ENCODE assay signal across 22 cellular contexts in genomic region chr6:4486543-4487319, GRCh38.
DNase-seq lines count a peak whose midpoint lies in the region; ATAC-seq and TF ChIP-seq lines count a peak whose summit lies in the region.
"Had no signal": no experiment of that assay in that cellular context is flagged by ENCODE, and none has a peak within 500 bp of the region (broad histone marks: within the 10 kb centered on the region; RNA-seq: fewer than 3 reads in every experiment).

No MANE protein-coding gene starts in this region.

- no peaks in the 10 kb centered on the region for H3K36me3 ChIP-seq in cardiac muscle cell
- H3K36me3 ChIP-seq in heart left ventricle, result no peaks in the 10 kb centered on the region
- no peaks in the 10 kb centered on the region for H3K36me3 ChIP-seq in upper lobe of right lung
- H3K36me3 ChIP-seq: neural progenitor cell had no signal

- intact Hi-C loops in heart left ventricle (cut with DNase I) (loop anchor here in 1 of 10 donors (10.0 kb wide), 1 partner anchor 448 kb away; no protein-coding TSS in a partner anchor), upper lobe of right lung (cut with DNase I) (no loop called here)

- ATAC-seq in heart left ventricle (no peak), upper lobe of right lung (peak; percentile 56), GM21447 (IDR thresholded peaks at IDR 0.05; ENCODE audit: unreplicated experiment) (no peak)
- ATAC-seq: T-helper 17 cell had no signal

- no peak for TF ChIP-seq POLR2A in heart left ventricle (IDR thresholded peaks at IDR 0.05)

- H3K4me3 ChIP-seq in cardiac muscle cell, result no peak overlapping the region
- H3K4me3 ChIP-seq in heart left ventricle, result no peak overlapping the region
- H3K4me3 ChIP-seq in upper lobe of right lung, result no peak overlapping the region
- H3K4me3 ChIP-seq: neural progenitor cell had no signal

- no peak for TF ChIP-seq CTCF in cardiac muscle cell (IDR thresholded peaks at IDR 0.05; ENCODE audit: low read depth, low read length)
- no peak for TF ChIP-seq CTCF in heart left ventricle (IDR thresholded peaks at IDR 0.05)
- TF ChIP-seq CTCF in upper lobe of right lung (IDR thresholded peaks at IDR 0.05), result no peak

- peaks cover 7% of the 10 kb centered on the region for H3K4me1 ChIP-seq in cardiac muscle cell (ENCODE audit: low read depth)
- H3K4me1 ChIP-seq in heart left ventricle, result no peaks in the 10 kb centered on the region
- H3K4me1 ChIP-seq in upper lobe of right lung, result no peaks in the 10 kb centered on the region
- H3K4me1 ChIP-seq: neural progenitor cell had no signal

- DNase-seq in cardiac muscle cell (ENCODE audit: low read depth in 1 of 2, low spot score in 1 of 2) (peak in 1 of 2 donors; percentile 28), heart left ventricle (no peak), epithelial cell of prostate (ENCODE audit: low read depth, low spot score) (no peak), medulla oblongata (ENCODE audit: extremely low spot score) (peak; percentile 8), upper lobe of right lung (no peak), NOMO-1 (lab: John Stamatoyannopoulos, UW; ENCODE audit: unreplicated experiment in 2 of 2) (no peak)
- DNase-seq in activated CD8-positive, alpha-beta memory T cell treated with anti-CD3 and anti-CD28 coated beads for 24 hours, result no peak
- DNase-seq: 8988T; activated CD4-positive, alpha-beta T cell treated with anti-CD3 and anti-CD28 coated beads for 4 hours; activated naive CD4-positive, alpha-beta T cell treated with anti-CD3 and anti-CD28 coated beads, Interleukin-2, amount 50 U/mL, for 16 hours; amygdala; CD4-positive, alpha-beta memory T cell; DMS153; GOT3; head of caudate nucleus; NCI-H1092 treated with DMSO at 0.1 percent for 48 hours; NCI-H187 treated with DMSO at 0.1 percent for 48 hours; NCI-H69; SK-N-SH; T-helper 17 cell had no signal

- H3K27ac ChIP-seq in cardiac muscle cell (peak overlapping the region; percentile 45), heart left ventricle (no peak overlapping the region), epithelial cell of prostate (peak overlapping the region; percentile 91), upper lobe of right lung (peak overlapping the region; percentile 9)
- H3K27ac ChIP-seq: neural progenitor cell had no signal

- WGBS in heart left ventricle, 4 donors, result 73 to 84% (median 82%) methylated on average over 6 to 7 of the region's 7 CpGs

- H3K27me3 ChIP-seq in cardiac muscle cell (no peaks in the 10 kb centered on the region), heart left ventricle (no peaks in the 10 kb centered on the region), upper lobe of right lung (no peaks in the 10 kb centered on the region)
- H3K27me3 ChIP-seq: neural progenitor cell had no signal

- H3K9me3 ChIP-seq in cardiac muscle cell (ENCODE audit: low read depth), result no peaks in the 10 kb centered on the region
- peaks cover 0 to 22% (median 15%) of the 10 kb centered on the region in 12 donors for H3K9me3 ChIP-seq in heart left ventricle
- no peaks in the 10 kb centered on the region for H3K9me3 ChIP-seq in upper lobe of right lung
- H3K9me3 ChIP-seq: SK-N-SH had no signal

Comparison
In these comparisons a context has a peak if more than half of its experiments do, and no peak if none do; other contexts are left out.
1. H3K27ac ChIP-seq: peak in cardiac muscle cell (single experiment), epithelial cell of prostate (single experiment) and upper lobe of right lung (single experiment); none in heart left ventricle (0 of 12).